Comparison of ENCODE assay signal across 9 cellular contexts in genomic region chr4:14871676-14872430, GRCh38.
DNase-seq lines count a peak whose midpoint lies in the region; ATAC-seq and TF ChIP-seq lines count a peak whose summit lies in the region.
"Had no signal": no experiment of that assay in that cellular context is flagged by ENCODE, and none has a peak within 500 bp of the region (broad histone marks: within the 10 kb centered on the region; RNA-seq: fewer than 3 reads in every experiment).

No MANE protein-coding gene starts in this region.

- DNase-seq in stimulated activated CD4-positive, alpha-beta T cell treated with anti-CD3 and anti-CD28 coated beads, Interleukin-15, amount 100 ng/mL, for 24 hours: peak; percentile 34
- DNase-seq in stimulated activated CD4-positive, alpha-beta T cell treated with anti-CD3 and anti-CD28 coated beads, Interleukin-12 subunit alpha, Interleukin-12 subunit beta, amount 100 ng/mL, for 4 hours: no peak
- DNase-seq in SW480 (ENCODE audit: low spot score) (peak; percentile 15), esophagus squamous epithelium (lab: John Stamatoyannopoulos, UW) (no peak), NCI-H1436 treated with DMSO at 0.1 percent for 48 hours (lab: John Stamatoyannopoulos, UW) (no peak), substantia nigra (lab: John Stamatoyannopoulos, UW) (no peak), NCI-H524 treated with DMSO at 0.1 percent for 48 hours (lab: John Stamatoyannopoulos, UW) (no peak)
- peak; percentile 45 for DNase-seq in stimulated activated naive CD8-positive, alpha-beta T cell treated with anti-CD3 and anti-CD28 coated beads, Interleukin-15, Interleukin-2, amounts not matched to agents 100 U/mL and 50 U/mL, for 24 hours

- intact Hi-C loops in esophagus squamous epithelium (cut with DNase I): no loop called here

- WGBS in esophagus squamous epithelium, 2 donors: 72 to 100% methylated on average over 1 to 6 of the region's 6 CpGs

- H3K4me3 ChIP-seq in esophagus squamous epithelium: no peak overlapping the region

- no peaks in the 10 kb centered on the region for H3K36me3 ChIP-seq in esophagus squamous epithelium

- peak; percentile 11 to 54 (median 26) for TF ChIP-seq CTCF in esophagus squamous epithelium (IDR thresholded peaks at IDR 0.05)

- ATAC-seq in stimulated activated naive CD8-positive, alpha-beta T cell treated with anti-CD3 and anti-CD28 coated beads, Interleukin-15, Interleukin-2, amounts not matched to agents 100 U/mL and 50 U/mL, for 24 hours: no peak
- ATAC-seq: right cardiac atrium had no signal

- H3K27me3 ChIP-seq in esophagus squamous epithelium: peaks cover 0 to 16% (median 0%) of the 10 kb centered on the region in 4 donors

- TF ChIP-seq POLR2A in esophagus squamous epithelium (IDR thresholded peaks at IDR 0.05): no peak

- H3K4me1 ChIP-seq in esophagus squamous epithelium: peaks cover 0 to 17% (median 6%) of the 10 kb centered on the region in 3 donors

- no peaks in the 10 kb centered on the region for H3K9me3 ChIP-seq in esophagus squamous epithelium

- H3K27ac ChIP-seq in esophagus squamous epithelium: no peak overlapping the region
- H3K27ac ChIP-seq in substantia nigra (ENCODE audit: low read depth, low read length, poor library complexity, severe bottlenecking): no peak overlapping the region

Comparison
In these comparisons a context has a peak if more than half of its experiments do, and no peak if none do; other contexts are left out.
1. DNase-seq: peak in stimulated activated CD4-positive, alpha-beta T cell treated with anti-CD3 and anti-CD28 coated beads, Interleukin-15, amount 100 ng/mL, for 24 hours (single experiment), SW480 (single experiment) and stimulated activated naive CD8-positive, alpha-beta T cell treated with anti-CD3 and anti-CD28 coated beads, Interleukin-15, Interleukin-2, amounts not matched to agents 100 U/mL and 50 U/mL, for 24 hours (single experiment); none in stimulated activated CD4-positive, alpha-beta T cell treated with anti-CD3 and anti-CD28 coated beads, Interleukin-12 subunit alpha, Interleukin-12 subunit beta, amount 100 ng/mL, for 4 hours (single experiment), esophagus squamous epithelium (single experiment), NCI-H1436 treated with DMSO at 0.1 percent for 48 hours (single experiment), substantia nigra (0 of 49) and NCI-H524 treated with DMSO at 0.1 percent for 48 hours (single experiment).